8 cellular contexts compared by ENCODE assay signal in the genomic region with DNA sequence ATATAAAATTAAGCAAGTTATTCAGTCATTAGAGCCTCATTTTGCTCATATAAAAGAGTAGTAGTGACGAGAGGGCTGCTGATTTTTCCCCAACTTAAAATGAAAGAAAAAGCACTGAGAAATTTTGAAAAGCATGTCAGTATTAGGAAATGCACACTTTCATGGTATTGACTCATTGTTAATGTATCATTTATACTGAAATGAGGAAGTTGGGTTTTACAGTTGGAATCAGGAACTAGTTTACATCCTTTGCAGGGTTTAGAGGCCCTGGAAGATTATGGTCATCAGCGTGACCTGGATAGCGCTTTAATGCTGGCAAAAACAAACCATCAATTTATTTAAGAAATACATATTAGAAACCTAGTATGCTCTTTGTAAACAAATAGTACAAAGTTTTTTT.
DNase-seq lines count a peak whose midpoint lies in the region; ATAC-seq and TF ChIP-seq lines count a peak whose summit lies in the region.

No MANE protein-coding gene starts in this region.

- peaks cover 10% of the 10 kb centered on the region for H3F3A ChIP-seq in neural progenitor cell (ENCODE audit: low read depth)

- no peaks in the 10 kb centered on the region for H3K27me3 Mint-ChIP-seq in Calu3 (ENCODE audit: unreplicated experiment)
- no peaks in the 10 kb centered on the region for H3K27me3 Mint-ChIP-seq in neural progenitor cell (ENCODE audit: insufficient read depth, low read depth)

- peaks cover under 1% of the 10 kb centered on the region for H3K4me1 ChIP-seq in A673 (ENCODE audit: insufficient read depth, low read length, poor library complexity, severe bottlenecking)
- H3K4me1 ChIP-seq in neural progenitor cell, result no peaks in the 10 kb centered on the region

- intact Hi-C loops in Calu3 (cut with micrococcal nuclease; ENCODE audit: unreplicated experiment) (loop anchor here (1.0 to 5.0 kb wide), 2 partner anchors 107 to 168 kb away; no protein-coding TSS in a partner anchor), A673 (cut with micrococcal nuclease; ENCODE audit: unreplicated experiment) (no loop called here), lower leg skin (cut with DNase I; ENCODE audit: low total_unique reads) (no loop called here)

- H3K27me3 ChIP-seq in A673 (replicated peaks; ENCODE audit: insufficient read depth, low read depth, low read length, poor library complexity) (no peaks in the 10 kb centered on the region), neural progenitor cell (no peaks in the 10 kb centered on the region)

- CTCF ChIA-PET in Calu3 (lab: Charles Lee) (no interaction called here), A673 (lab: Charles Lee) (interaction anchor here (0.5 kb wide), 1 partner anchor 602 kb away, joined by 3 read pairs; no protein-coding TSS in a partner anchor)

- H3K9me3 ChIP-seq in A673 (ENCODE audit: low read depth, low read length, poor library complexity, severe bottlenecking) (no peaks in the 10 kb centered on the region), neural progenitor cell (ENCODE audit: low read depth) (no peaks in the 10 kb centered on the region)

- H3K36me3 Mint-ChIP-seq in Calu3 (ENCODE audit: insufficient read depth, unreplicated experiment) (no peaks in the 10 kb centered on the region), neural progenitor cell (no peaks in the 10 kb centered on the region)

- POLR2A ChIA-PET in A673 (lab: Charles Lee; ENCODE audit: low non-redundant PET), result no interaction called here

- no peak overlapping the region for H2AFZ ChIP-seq in neural progenitor cell (replicated peaks)

- peaks cover 37% of the 10 kb centered on the region for H3K4me1 Mint-ChIP-seq in Calu3 (ENCODE audit: low read depth, unreplicated experiment)
- no peaks in the 10 kb centered on the region for H3K4me1 Mint-ChIP-seq in neural progenitor cell

- no peak overlapping the region for H3K4me3 ChIP-seq in A673 (ENCODE audit: low read depth, low read length, poor library complexity, severe bottlenecking)
- H3K4me3 ChIP-seq in lower leg skin (ENCODE audit: low read depth, poor library complexity, severe bottlenecking), result no peak overlapping the region
- no peak overlapping the region for H3K4me3 ChIP-seq in neural progenitor cell

- DNase-seq in Calu3 (no peak), amniotic epithelial cell (ENCODE audit: low read depth) (peak; percentile 45), putamen (ENCODE audit: low spot score) (no peak), A673 (ENCODE audit: low spot score) (no peak), lower leg skin (ENCODE audit: low spot score in 2 of 2) (no peak), neural progenitor cell (ENCODE audit: low spot score) (no peak)

- H3K36me3 ChIP-seq in A673 (ENCODE audit: insufficient read depth, low read length, poor library complexity, severe bottlenecking) (no peaks in the 10 kb centered on the region), neural progenitor cell (no peaks in the 10 kb centered on the region)

- TF ChIP-seq POLR2A in lower leg skin (IDR thresholded peaks at IDR 0.05), result no peak

- H3K27ac ChIP-seq in A673 (ENCODE audit: low read depth, low read length, poor library complexity, severe bottlenecking) (no peak overlapping the region), neural progenitor cell (no peak overlapping the region)

- BruUV-seq in Calu3 (replicated peaks; lab: Mats Ljungman, UMichigan) (no TSS peak), A673 (replicated peaks; lab: Mats Ljungman, UMichigan) (no TSS peak)

- no peaks in the 10 kb centered on the region for H4K20me1 ChIP-seq in neural progenitor cell (ENCODE audit: low read depth)

- H3K27ac Mint-ChIP-seq in Calu3 (ENCODE audit: unreplicated experiment), result peak overlapping the region; percentile 67
- no peak overlapping the region for H3K27ac Mint-ChIP-seq in neural progenitor cell

- no peaks in the 10 kb centered on the region for H3K79me2 ChIP-seq in neural progenitor cell (ENCODE audit: low read depth)

- TF ChIP-seq CTCF in Calu3 (IDR thresholded peaks at IDR 0.05; ENCODE audit: unreplicated experiment) (no peak), A673 (conservative IDR thresholded peaks at IDR 0.05; ENCODE audit: low read depth, low read length) (no peak), lower leg skin (IDR thresholded peaks at IDR 0.05) (no peak), neural progenitor cell (IDR thresholded peaks at IDR 0.05) (no peak)

- ATAC-seq in GM19468 (IDR thresholded peaks at IDR 0.05; ENCODE audit: extremely low read depth, unreplicated experiment) (peak; percentile 54), HG03558 (IDR thresholded peaks at IDR 0.05; ENCODE audit: extremely low read depth, unreplicated experiment) (peak; percentile 71)

- 85 to 86% methylated on average over 3 of the region's 3 CpGs for WGBS in lower leg skin, 2 donors

- no peak overlapping the region for H3K4me2 ChIP-seq in neural progenitor cell

- no peak overlapping the region for H3K9ac ChIP-seq in neural progenitor cell

- no peak overlapping the region for H3K4me3 Mint-ChIP-seq in Calu3 (ENCODE audit: low read depth, unreplicated experiment)
- H3K4me3 Mint-ChIP-seq in neural progenitor cell, result no peak overlapping the region

- H3K9me3 Mint-ChIP-seq in Calu3 (ENCODE audit: low read depth, unreplicated experiment) (no peaks in the 10 kb centered on the region), neural progenitor cell (no peaks in the 10 kb centered on the region)
